In genomic region chr10:114386446-114386845, GRCh38 we compare ENCODE assay signal across 2 cellular contexts.
TF ChIP-seq lines count a peak whose summit lies in the region.

No MANE protein-coding gene starts in this region.

TF ChIP-seq in Ishikawa, 13 proteins besides CTCF, POLR2A, EP300 and RAD21 (continued from another document):
- TF ChIP-seq TAF1 (IDR thresholded peaks at IDR 0.05; ENCODE audit: low read depth): no peak
- TF ChIP-seq REST (IDR thresholded peaks at IDR 0.05; ENCODE audit: low read depth): no peak
- TF ChIP-seq NFIC (IDR thresholded peaks at IDR 0.05): no peak
- no peak for TF ChIP-seq USF1 (IDR thresholded peaks at IDR 0.05)
- TF ChIP-seq TEAD4 (IDR thresholded peaks at IDR 0.05): no peak
- TF ChIP-seq TCF12 (IDR thresholded peaks at IDR 0.05; ENCODE audit: low read depth): peak; percentile 61; the same call in 1 of the 2 replicates
- no peak for TF ChIP-seq ZBTB7A (IDR thresholded peaks at IDR 0.05; ENCODE audit: low read depth)
- TF ChIP-seq FOXM1 (IDR thresholded peaks at IDR 0.05; ENCODE audit: borderline replicate concordance, low read depth): no peak

TF ChIP-seq in H1, 55 proteins besides CTCF, POLR2A, EP300 and RAD21 (continued from another document):
- TF ChIP-seq SIN3A (conservative IDR thresholded peaks at IDR 0.05 in 1 of 2, IDR thresholded peaks at IDR 0.05 in 1 of 2; ENCODE audit: low read depth in 1 of 2, low read length in 2 of 2): no peak
- no peak for TF ChIP-seq BACH1 (IDR thresholded peaks at IDR 0.05; ENCODE audit: low read length)
- no peak for TF ChIP-seq USF2 (IDR thresholded peaks at IDR 0.05; ENCODE audit: low read length)
- no peak for TF ChIP-seq BCL11A (IDR thresholded peaks at IDR 0.05; ENCODE audit: low read depth in 2 of 2, low read length in 2 of 2)
- TF ChIP-seq SUZ12 (IDR thresholded peaks at IDR 0.05; ENCODE audit: low read length): no peak
- TF ChIP-seq SIX5 (IDR thresholded peaks at IDR 0.05; ENCODE audit: low read depth, low read length): no peak
- TF ChIP-seq ASH2L (IDR thresholded peaks at IDR 0.05; ENCODE audit: low read length): no peak
- no peak for TF ChIP-seq CREB1 (IDR thresholded peaks at IDR 0.05)
- TF ChIP-seq KDM4A (IDR thresholded peaks at IDR 0.05; ENCODE audit: low read depth, low read length, severe bottlenecking): no peak
